In genomic region chr19:41928221-41928683, GRCh38 we compare ENCODE assay signal across 8 cellular contexts. TPM values are rescaled to one million over a fixed set of nuclear protein-coding genes. Genes with fewer than 3 reads are reported as not detected.
DNase-seq lines count a peak whose midpoint lies in the region; ATAC-seq and TF ChIP-seq lines count a peak whose summit lies in the region.

Gene ERFL (minus strand): TSS chr19:41928449. CDS start chr19:41912919, 15,530 bp downstream.

- DNase-seq in cardiac muscle cell (ENCODE audit: low read depth in 1 of 2, low spot score in 1 of 2) (no peak), cardiac septum (ENCODE audit: low spot score) (no peak), esophagus squamous epithelium (lab: John Stamatoyannopoulos, UW) (no peak), psoas muscle (no peak), amniotic stem cell (lab: John Stamatoyannopoulos, UW) (no peak), Calu3 (no peak)

- H3K36me3 ChIP-seq in cardiac muscle cell (no peaks in the 10 kb centered on the region), esophagus squamous epithelium (no peaks in the 10 kb centered on the region), psoas muscle (ENCODE audit: insufficient read depth in 1 of 2, low read depth in 1 of 2) (no peaks in the 10 kb centered on the region)

- no peaks in the 10 kb centered on the region for H3K9me3 Mint-ChIP-seq in Calu3 (ENCODE audit: low read depth, unreplicated experiment)

- peaks cover 11% of the 10 kb centered on the region for H3K36me3 Mint-ChIP-seq in Calu3 (ENCODE audit: insufficient read depth, unreplicated experiment)

- 1% methylated on average over 22 to 25 of the region's 49 CpGs for WGBS in esophagus squamous epithelium, 2 donors
- WGBS in psoas muscle, 3 donors: 0 to 2% (median 1%) methylated on average over 30 to 49 of the region's 49 CpGs

- CTCF ChIA-PET in Calu3 (lab: Charles Lee): interaction anchor here (0.6 to 1.0 kb wide), 4 partner anchors 16 to 625 kb away, joined by 3 to 5 read pairs (median 4); no protein-coding TSS in a partner anchor

- H3K4me3 ChIP-seq in cardiac muscle cell (peak within 1 kb of the TSS; percentile 42), esophagus squamous epithelium (peak within 1 kb of the TSS; percentile 16 to 69 (median 40)), psoas muscle (peak within 1 kb of the TSS; percentile 52)

- no TSS peak for BruUV-seq in Calu3 (replicated peaks; lab: Mats Ljungman, UMichigan)

- H3K9me3 ChIP-seq in cardiac muscle cell (ENCODE audit: low read depth) (no peaks in the 10 kb centered on the region), esophagus squamous epithelium (no peaks in the 10 kb centered on the region), psoas muscle (no peaks in the 10 kb centered on the region)

- H3K27me3 ChIP-seq in cardiac muscle cell (peaks cover 98% of the 10 kb centered on the region), esophagus squamous epithelium (peaks cover 39 to 100% (median 57%) of the 10 kb centered on the region in 4 donors), psoas muscle (ENCODE audit: insufficient read depth in 3 of 3, low read length in 2 of 3) (peaks cover 0 to 91% (median 55%) of the 10 kb centered on the region in 3 donors)

- no peaks in the 10 kb centered on the region for H3K27me3 Mint-ChIP-seq in Calu3 (ENCODE audit: unreplicated experiment)

- intact Hi-C loops in cardiac septum (cut with DNase I) (no loop called here), esophagus squamous epithelium (cut with DNase I) (no loop called here), psoas muscle (cut with DNase I) (no loop called here), Calu3 (cut with micrococcal nuclease; ENCODE audit: unreplicated experiment) (no loop called here)

- no peak within 1 kb of the TSS for H3K27ac Mint-ChIP-seq in Calu3 (ENCODE audit: unreplicated experiment)

- ATAC-seq in SK-N-SH treated with all-trans-retinoic acid at 6 μM for 48 hours (peak; percentile 64), psoas muscle (no peak), HG03196 (IDR thresholded peaks at IDR 0.05; ENCODE audit: unreplicated experiment) (no peak)

- TF ChIP-seq POLR2A in esophagus squamous epithelium (IDR thresholded peaks at IDR 0.05): no peak

- H3K4me3 Mint-ChIP-seq in Calu3 (ENCODE audit: low read depth, unreplicated experiment): no peak within 1 kb of the TSS

- H3K27ac ChIP-seq in cardiac muscle cell: no peak within 1 kb of the TSS
- no peak within 1 kb of the TSS for H3K27ac ChIP-seq in esophagus squamous epithelium
- H3K27ac ChIP-seq in psoas muscle: no peak within 1 kb of the TSS

- peaks cover 17% of the 10 kb centered on the region for H3K4me1 Mint-ChIP-seq in Calu3 (ENCODE audit: low read depth, unreplicated experiment)

- H3K4me1 ChIP-seq in cardiac muscle cell (ENCODE audit: low read depth): no peaks in the 10 kb centered on the region
- peaks cover 14 to 21% (median 19%) of the 10 kb centered on the region in 3 donors for H3K4me1 ChIP-seq in esophagus squamous epithelium
- peaks cover 5% of the 10 kb centered on the region for H3K4me1 ChIP-seq in psoas muscle

- no peak for TF ChIP-seq CTCF in cardiac muscle cell (IDR thresholded peaks at IDR 0.05; ENCODE audit: low read depth, low read length)
- no peak for TF ChIP-seq CTCF in esophagus squamous epithelium (IDR thresholded peaks at IDR 0.05)
- no peak for TF ChIP-seq CTCF in psoas muscle (IDR thresholded peaks at IDR 0.05)
- TF ChIP-seq CTCF in Calu3 (IDR thresholded peaks at IDR 0.05; ENCODE audit: unreplicated experiment): no peak

TF ChIP-seq in SK-N-SH treated with all-trans-retinoic acid at 6 μM for 48 hours, 23 proteins besides CTCF, POLR2A, EP300 and RAD21:
- TF ChIP-seq ISL1 (CRISPR knock-in tag; IDR thresholded peaks at IDR 0.05): no peak
- TF ChIP-seq POU6F1 (CRISPR knock-in tag; IDR thresholded peaks at IDR 0.05; ENCODE audit: borderline replicate concordance, low read depth): no peak
- TF ChIP-seq ZC3H10 (CRISPR knock-in tag; IDR thresholded peaks at IDR 0.05): no peak

RNA-seq across cellular contexts. Expression of gene ERFL, which starts in this region (rescaled TPM):
- total RNA-seq in cardiac muscle cell (1.0 TPM in 1 of 2 replicates, not detected in the other), cardiac septum (not detected), esophagus squamous epithelium (not detected), psoas muscle (not detected), Calu3 (2022) (0.21 and 0.29 TPM in 2 replicates)
- polyA plus RNA-seq in cardiac muscle cell (0.06 TPM in 1 of 2 replicates, not detected in the other), psoas muscle (under 1 TPM in 1 of 3 donors, not detected in 2; 0.03 TPM)
